29 cellular contexts compared by ENCODE assay signal in genomic region chr9:108811944-108812343, GRCh38. TPM values are rescaled to one million over a fixed set of nuclear protein-coding genes. Genes with fewer than 3 reads are reported as not detected.
DNase-seq lines count a peak whose midpoint lies in the region; TF ChIP-seq lines count a peak whose summit lies in the region.
"Had no signal": no experiment of that assay in that cellular context is flagged by ENCODE, and none has a peak within 500 bp of the region (broad histone marks: within the 10 kb centered on the region; RNA-seq: fewer than 3 reads in every experiment).

No MANE protein-coding gene starts in this region.

- no peak overlapping the region for H3K27ac ChIP-seq in mesenchymal stem cell (ENCODE audit: low read length, poor library complexity, severe bottlenecking)
- H3K27ac ChIP-seq: epithelial cell of prostate, heart right ventricle, parathyroid adenoma, SJSA1 had no signal

- TF ChIP-seq CTCF in GM10248 (IDR thresholded peaks at IDR 0.05; ENCODE audit: control extremely low read depth, extremely low read depth, low read depth, missing control alignments) = no peak

- H2AFZ ChIP-seq in mesenchymal stem cell (ENCODE audit: low read depth, low read length) = no peak overlapping the region
- H2AFZ ChIP-seq: parathyroid adenoma had no signal

- no peak overlapping the region for H2AK5ac ChIP-seq in mesenchymal stem cell (ENCODE audit: low read length, severe bottlenecking)

- no peak overlapping the region for H3K4me3 ChIP-seq in mesenchymal stem cell (ENCODE audit: insufficient read depth in 1 of 2, low read depth in 1 of 2, low read length in 2 of 2)
- H3K4me3 ChIP-seq: heart right ventricle, K562, SJSA1, spleen had no signal

- DNase-seq in NCI-H146 (lab: John Stamatoyannopoulos, UW) (peak; percentile 15), NCI-H146 treated with DMSO at 0.1 percent for 48 hours (lab: John Stamatoyannopoulos, UW; ENCODE audit: unreplicated experiment) (no peak), NCI-H2029 (lab: John Stamatoyannopoulos, UW) (peak; percentile 69), NCI-H748 treated with DMSO at 0.1 percent for 48 hours (lab: John Stamatoyannopoulos, UW) (peak; percentile 93), mesenchymal stem cell (peak; percentile 3), GM10248 (ENCODE audit: extremely low spot score) (no peak), HuH-7.5 (ENCODE audit: low spot score) (no peak), ecto neural progenitor cell (ENCODE audit: low spot score) (no peak)
- DNase-seq: 8988T; activated CD4-positive, alpha-beta memory T cell treated with anti-CD3 and anti-CD28 coated beads for 36 hours; activated CD8-positive, alpha-beta memory T cell treated with anti-CD3 and anti-CD28 coated beads, Interleukin-2, amount 50 U/mL, for 48 hours; activated effector memory CD4-positive, alpha-beta T cell treated with Interleukin-2 at 50 U/mL for 16 hours; activated naive CD8-positive, alpha-beta T cell treated with anti-CD3 and anti-CD28 coated beads, Interleukin-2, amount 50 U/mL, for 24 hours; CD4-positive, alpha-beta T cell; effector CD4-positive, alpha-beta T cell; GDM1; GOT3; heart right ventricle; MV-4-11; right cardiac atrium; spleen; stimulated activated CD4-positive, alpha-beta T cell treated with anti-CD3 and anti-CD28 coated beads, Interleukin-2, amount 100 ng/mL, for 48 hours; substantia nigra; T-cell had no signal

- no peak overlapping the region for H2BK15ac ChIP-seq in mesenchymal stem cell (ENCODE audit: low read depth, poor library complexity, severe bottlenecking)

- CTCF ChIA-PET in GM10248 (lab: Yijun Ruan, JAX) = interaction anchor here (1.0 to 1.2 kb wide), 2 partner anchors 19 to 88 kb away, joined by 3 read pairs; no protein-coding TSS in a partner anchor

- no peaks in the 10 kb centered on the region for H3K9me3 ChIP-seq in mesenchymal stem cell (ENCODE audit: control insufficient read depth, low read length)
- H3K9me3 ChIP-seq: heart right ventricle, SJSA1, spleen had no signal

- no peak overlapping the region for H3K23ac ChIP-seq in mesenchymal stem cell (ENCODE audit: low read length in 2 of 2)

- no peak overlapping the region for H2BK120ac ChIP-seq in mesenchymal stem cell (ENCODE audit: low read depth, low read length)

- H2BK5ac ChIP-seq in mesenchymal stem cell (ENCODE audit: low read depth, low read length, poor library complexity, severe bottlenecking) = no peak overlapping the region

- H3K18ac ChIP-seq in mesenchymal stem cell (ENCODE audit: low read depth in 1 of 2, low read length in 2 of 2) = no peak overlapping the region

- no CpG with 5 or more reads among the region's 1 CpG for WGBS in mesenchymal stem cell

- no peaks in the 10 kb centered on the region for H3K79me1 ChIP-seq in mesenchymal stem cell (replicated peaks; ENCODE audit: low read length, poor library complexity, severe bottlenecking)

- no peak overlapping the region for H4K91ac ChIP-seq in mesenchymal stem cell (ENCODE audit: low read length)

- no peak overlapping the region for H3K9ac ChIP-seq in mesenchymal stem cell (ENCODE audit: low read length)
- H3K9ac ChIP-seq: parathyroid adenoma had no signal

- no peak overlapping the region for H2BK12ac ChIP-seq in mesenchymal stem cell (ENCODE audit: low read length in 2 of 2)

- H3K4me1 ChIP-seq in mesenchymal stem cell (ENCODE audit: control insufficient read depth, insufficient read depth, low read depth, low read length) = peaks cover 1% of the 10 kb centered on the region
- H3K4me1 ChIP-seq: parathyroid adenoma had no signal

- POLR2A ChIA-PET in GM10248 (lab: Yijun Ruan, JAX) = no interaction called here

- H4K8ac ChIP-seq in mesenchymal stem cell (ENCODE audit: low read length) = no peak overlapping the region

- peaks cover 9 to 10% of the 10 kb centered on the region in 2 experiments for H3K27me3 ChIP-seq in mesenchymal stem cell (ENCODE audit: control insufficient read depth in 1 of 2, insufficient read depth in 1 of 2, low read length in 2 of 2)
- H3K27me3 ChIP-seq: heart right ventricle, SJSA1 had no signal

- H3K4ac ChIP-seq in mesenchymal stem cell (ENCODE audit: low read depth in 1 of 2, low read length in 2 of 2) = no peak overlapping the region

- H3K36me3 ChIP-seq in mesenchymal stem cell (ENCODE audit: control insufficient read depth in 1 of 2, insufficient read depth in 2 of 2, low read depth in 1 of 2, low read length in 2 of 2) = no peaks in the 10 kb centered on the region
- H3K36me3 ChIP-seq: heart right ventricle, SJSA1, spleen had no signal

- no peak overlapping the region for H3K4me2 ChIP-seq in mesenchymal stem cell (ENCODE audit: low read length, poor library complexity, severe bottlenecking)

- H3K14ac ChIP-seq in mesenchymal stem cell (ENCODE audit: low read length in 2 of 2) = no peak overlapping the region

RNA-seq across cellular contexts. Expression of gene ACTL7B, which starts 43.8 kb away (rescaled TPM):
- polyA plus RNA-seq in mesenchymal stem cell (2013, experiment 1 of 2) = not detected
- polyA plus RNA-seq in mesenchymal stem cell (2013, experiment 2 of 2) = not detected
- polyA plus RNA-seq: heart right ventricle, K562, neural cell, right cardiac atrium had no signal

RNA-seq across cellular contexts. Expression of gene ACTL7A, which starts 50.1 kb away (rescaled TPM):
- polyA plus RNA-seq in mesenchymal stem cell (2013, experiment 1 of 2) = not detected
- polyA plus RNA-seq in mesenchymal stem cell (2013, experiment 2 of 2) = not detected
- polyA plus RNA-seq: heart right ventricle, K562, neural cell, right cardiac atrium, spleen had no signal

Comparison
In these comparisons a context has a peak if more than half of its experiments do, and no peak if none do; other contexts are left out.
1. DNase-seq: peak in NCI-H146 (single experiment), NCI-H2029 (single experiment), NCI-H748 treated with DMSO at 0.1 percent for 48 hours (single experiment) and mesenchymal stem cell (single experiment); none in NCI-H146 treated with DMSO at 0.1 percent for 48 hours (single experiment), GM10248 (single experiment), HuH-7.5 (single experiment) and ecto neural progenitor cell (single experiment).